ENCODE assay signal across 24 cellular contexts in the genomic region with DNA sequence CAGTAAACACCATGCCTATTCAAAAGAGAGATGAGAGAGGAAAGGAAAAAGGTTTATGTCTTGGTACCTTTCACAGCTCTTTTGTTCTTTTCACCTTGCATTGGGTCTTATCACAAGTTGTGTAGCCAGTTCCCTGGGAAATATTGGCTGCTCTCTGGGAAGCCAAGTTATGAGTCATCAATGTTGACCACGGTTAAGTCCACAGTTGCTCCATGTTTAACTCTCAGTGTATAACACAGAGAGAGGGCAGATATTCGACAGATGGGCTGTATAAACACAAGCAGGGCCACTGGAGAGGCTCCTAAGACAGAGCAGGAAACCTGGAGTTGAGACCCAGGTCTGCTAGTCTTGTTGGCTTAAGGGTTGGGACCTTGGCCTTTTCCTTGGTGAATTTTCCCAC.
DNase-seq lines count a peak whose midpoint lies in the region; ATAC-seq, FAIRE-seq and TF ChIP-seq lines count a peak whose summit lies in the region.
"Had no signal": no experiment of that assay in that cellular context is flagged by ENCODE, and none has a peak within 500 bp of the region (broad histone marks: within the 10 kb centered on the region; RNA-seq: fewer than 3 reads in every experiment).

No MANE protein-coding gene starts in this region.

- H3K27ac ChIP-seq in prostate gland (no peak overlapping the region), esophagus muscularis mucosa (replicated peaks in 1 of 4) (no peak overlapping the region)
- H3K27ac ChIP-seq: ovary, tibial artery had no signal

- ATAC-seq in GM18519 (IDR thresholded peaks at IDR 0.05; ENCODE audit: low FRiP score, unreplicated experiment): no peak
- ATAC-seq: effector memory CD8-positive, alpha-beta T cell; Right ventricle myocardium inferior had no signal

- no peak for TF ChIP-seq EP300 in esophagus muscularis mucosa (IDR thresholded peaks at IDR 0.05)

- H3K9me3 ChIP-seq in prostate gland (no peaks in the 10 kb centered on the region), esophagus muscularis mucosa (no peaks in the 10 kb centered on the region)
- H3K9me3 ChIP-seq: ovary, tibial artery had no signal

- H3K4me1 ChIP-seq in prostate gland (replicated peaks) (no peaks in the 10 kb centered on the region), esophagus muscularis mucosa (no peaks in the 10 kb centered on the region)
- H3K4me1 ChIP-seq: tibial artery had no signal

- intact Hi-C loops in prostate gland (cut with DNase I) (no loop called here), esophagus muscularis mucosa (cut with DNase I) (no loop called here)

- TF ChIP-seq POLR2A in prostate gland (IDR thresholded peaks at IDR 0.05): no peak
- no peak for TF ChIP-seq POLR2A in esophagus muscularis mucosa (IDR thresholded peaks at IDR 0.05; ENCODE audit: low read depth)

- DNase-seq in H4 (ENCODE audit: low spot score): peak; percentile 3
- DNase-seq in NCI-H69 (lab: John Stamatoyannopoulos, UW): peak; percentile 86
- peak; percentile 6 for DNase-seq in bronchial epithelial cell (ENCODE audit: low read depth)
- peak; percentile 40 for DNase-seq in prostate gland (ENCODE audit: low spot score)
- no peak for DNase-seq in NCI-H1092 (lab: John Stamatoyannopoulos, UW)
- DNase-seq in esophagus muscularis mucosa (ENCODE audit: extremely low spot score): no peak
- DNase-seq: activated CD4-positive, alpha-beta T cell treated with anti-CD3 and anti-CD28 coated beads, Interleukin-2, amount 50 U/mL, for 48 hours; activated naive CD4-positive, alpha-beta T cell; activated T-cell treated with anti-CD3 and anti-CD28 coated beads, Interleukin-2, amount 50 U/mL, for 1 hour; amniotic stem cell; effector memory CD8-positive, alpha-beta T cell; head of caudate nucleus; naive B cell; NCI-H1436; ovary; stimulated activated CD4-positive, alpha-beta T cell treated with anti-CD3 and anti-CD28 coated beads, Interleukin-1b, Interleukin-23, amount 100 ng/mL, for 48 hours; stimulated activated naive CD4-positive, alpha-beta T cell treated with Interleukin-2 at 50 U/mL for 16 hours; tibial artery had no signal

- WGBS in prostate gland: 42% methylated on average over 2 of the region's 2 CpGs
- 66% methylated on average over 2 of the region's 2 CpGs for WGBS in esophagus muscularis mucosa

- no peak for FAIRE-seq in bronchial epithelial cell (lab: Jason Lieb, UNC)
- FAIRE-seq: H1, HTR-8/SVneo, islet of Langerhans had no signal

- H3K36me3 ChIP-seq in bronchial epithelial cell (ENCODE audit: control insufficient read depth, insufficient read depth, low read length): no peaks in the 10 kb centered on the region
- H3K36me3 ChIP-seq in prostate gland: no peaks in the 10 kb centered on the region
- no peaks in the 10 kb centered on the region for H3K36me3 ChIP-seq in esophagus muscularis mucosa
- H3K36me3 ChIP-seq: ovary, tibial artery had no signal

- TF ChIP-seq CTCF in bronchial epithelial cell (IDR thresholded peaks at IDR 0.05; ENCODE audit: insufficient read depth, low read length, severe bottlenecking) (no peak), prostate gland (IDR thresholded peaks at IDR 0.05) (no peak), esophagus muscularis mucosa (IDR thresholded peaks at IDR 0.05) (no peak)

- H3K4me3 ChIP-seq in bronchial epithelial cell (ENCODE audit: low read depth, low read length) (no peak overlapping the region), prostate gland (no peak overlapping the region), esophagus muscularis mucosa (no peak overlapping the region)
- H3K4me3 ChIP-seq: lung, ovary, tibial artery had no signal

- no peaks in the 10 kb centered on the region for H3K27me3 ChIP-seq in bronchial epithelial cell (ENCODE audit: control insufficient read depth, insufficient read depth, low read length)
- no peaks in the 10 kb centered on the region for H3K27me3 ChIP-seq in prostate gland (replicated peaks; ENCODE audit: insufficient read depth)
- peaks cover 0 to 3% (median 0%) of the 10 kb centered on the region in 4 donors for H3K27me3 ChIP-seq in esophagus muscularis mucosa
- H3K27me3 ChIP-seq: ovary, tibial artery had no signal

Comparison
In these comparisons a context has a peak if more than half of its experiments do, and no peak if none do; other contexts are left out.
1. DNase-seq: peak in H4 (single experiment), NCI-H69 (single experiment), bronchial epithelial cell (single experiment) and prostate gland (single experiment); none in NCI-H1092 (single experiment) and esophagus muscularis mucosa (single experiment).